In the genomic region with DNA sequence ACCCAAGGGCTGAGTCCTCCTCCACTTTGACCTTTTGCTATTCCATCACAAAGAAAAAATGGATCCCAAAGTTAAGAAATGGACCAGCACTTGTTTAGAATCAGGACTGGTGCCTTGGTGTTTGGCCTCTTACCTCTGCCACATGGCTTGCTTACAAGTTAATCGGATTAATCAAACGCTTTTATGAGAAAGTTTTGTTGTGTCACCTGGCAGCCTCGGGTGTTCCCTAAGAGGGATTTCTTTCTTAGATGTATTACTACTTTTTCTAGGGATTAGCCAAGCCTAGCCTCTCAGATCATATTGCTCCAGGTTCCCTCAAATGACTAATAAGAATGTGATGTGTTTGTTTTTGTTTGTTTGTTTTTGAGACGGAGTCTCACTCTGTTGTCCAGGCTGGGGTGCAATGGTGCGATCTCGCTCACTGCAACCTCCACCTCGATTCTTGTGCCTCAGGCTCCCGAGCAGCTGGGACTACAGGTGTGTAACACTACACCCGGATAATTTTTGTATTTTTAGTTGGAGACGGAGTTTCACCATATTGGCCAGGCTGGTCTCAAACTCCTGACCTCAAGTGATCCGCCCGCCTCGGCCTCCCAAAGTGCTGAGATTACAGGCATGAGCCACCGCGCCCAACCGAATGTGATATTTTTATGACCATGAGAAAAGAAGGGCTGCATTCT, we compare ENCODE assay signal across 7 cellular contexts. TPM values are rescaled to one million over a fixed set of nuclear protein-coding genes. Genes with fewer than 3 reads are reported as not detected.
DNase-seq lines count a peak whose midpoint lies in the region; ATAC-seq and TF ChIP-seq lines count a peak whose summit lies in the region.

No MANE protein-coding gene starts in this region.

- no peaks in the 10 kb centered on the region for H3K9me3 ChIP-seq in HUES48 (ENCODE audit: control insufficient read depth, insufficient read depth, low read length)

- H3K27me3 Mint-ChIP-seq in activated CD8-positive, alpha-beta T cell treated with anti-CD3 and anti-CD28 coated beads for 36 hours, result peaks cover 1% of the 10 kb centered on the region

- H3K4me1 ChIP-seq in HUES48 (ENCODE audit: control insufficient read depth, insufficient read depth, low read length), result peaks cover 19% of the 10 kb centered on the region

- H3K27ac Mint-ChIP-seq in activated CD8-positive, alpha-beta T cell treated with anti-CD3 and anti-CD28 coated beads for 36 hours, result peak overlapping the region; percentile 99
- peak overlapping the region; percentile 98 for H3K27ac Mint-ChIP-seq in stimulated activated effector memory CD8-positive, alpha-beta T cell treated with anti-CD3 and anti-CD28 coated beads, Interleukin-12 subunit alpha, Interleukin-12 subunit beta, amount 100 ng/mL, for 72 hours

- H3K4me3 ChIP-seq in HUES48 (ENCODE audit: low read depth, low read length) (peak overlapping the region; percentile 85), iPS-11a (ENCODE audit: low read depth, low read length) (peak overlapping the region; percentile 61)

- H3K36me3 Mint-ChIP-seq in activated CD8-positive, alpha-beta T cell treated with anti-CD3 and anti-CD28 coated beads for 36 hours (ENCODE audit: low read depth), result peaks cover 40% of the 10 kb centered on the region
- peaks cover 79% of the 10 kb centered on the region for H3K36me3 Mint-ChIP-seq in stimulated activated effector memory CD8-positive, alpha-beta T cell treated with anti-CD3 and anti-CD28 coated beads, Interleukin-12 subunit alpha, Interleukin-12 subunit beta, amount 100 ng/mL, for 72 hours

- H3K4me3 Mint-ChIP-seq in activated CD8-positive, alpha-beta T cell treated with anti-CD3 and anti-CD28 coated beads for 36 hours, result peak overlapping the region; percentile 95
- peak overlapping the region; percentile 82 for H3K4me3 Mint-ChIP-seq in stimulated activated effector memory CD8-positive, alpha-beta T cell treated with anti-CD3 and anti-CD28 coated beads, Interleukin-12 subunit alpha, Interleukin-12 subunit beta, amount 100 ng/mL, for 72 hours

- TF ChIP-seq CTCF in activated CD8-positive, alpha-beta T cell treated with anti-CD3 and anti-CD28 coated beads for 36 hours (IDR thresholded peaks at IDR 0.05), result no peak

- POLR2A ChIA-PET in activated CD8-positive, alpha-beta T cell treated with anti-CD3 and anti-CD28 coated beads for 36 hours (lab: Charles Lee), result interaction anchor here (1.0 to 3.6 kb wide), 8 partner anchors 10 to 268 kb away, joined by 3 to 27 read pairs (median 8); a partner anchor contains a TSS

- peaks cover 51% of the 10 kb centered on the region for H3K4me1 Mint-ChIP-seq in activated CD8-positive, alpha-beta T cell treated with anti-CD3 and anti-CD28 coated beads for 36 hours (ENCODE audit: low read depth)
- peaks cover 51% of the 10 kb centered on the region for H3K4me1 Mint-ChIP-seq in stimulated activated effector memory CD8-positive, alpha-beta T cell treated with anti-CD3 and anti-CD28 coated beads, Interleukin-12 subunit alpha, Interleukin-12 subunit beta, amount 100 ng/mL, for 72 hours

- peaks cover 12% of the 10 kb centered on the region for H3K36me3 ChIP-seq in HUES48 (ENCODE audit: control insufficient read depth, insufficient read depth, low read length)

- peak overlapping the region; percentile 90 for H3K27ac ChIP-seq in HUES48 (ENCODE audit: low read depth, low read length)

- no peak for ATAC-seq in activated CD8-positive, alpha-beta T cell treated with anti-CD3 and anti-CD28 coated beads for 36 hours
- no peak for ATAC-seq in stimulated activated effector memory CD8-positive, alpha-beta T cell treated with anti-CD3 and anti-CD28 coated beads, Interleukin-12 subunit alpha, Interleukin-12 subunit beta, amount 100 ng/mL, for 72 hours

- CTCF ChIA-PET in activated CD8-positive, alpha-beta T cell treated with anti-CD3 and anti-CD28 coated beads for 36 hours (lab: Charles Lee), result interaction anchor here (1.1 kb wide), 1 partner anchor 22 kb away, joined by 3 read pairs; no protein-coding TSS in a partner anchor

- intact Hi-C loops in activated CD8-positive, alpha-beta T cell treated with anti-CD3 and anti-CD28 coated beads for 36 hours (cut with micrococcal nuclease), result no loop called here

- no peaks in the 10 kb centered on the region for H3K27me3 ChIP-seq in HUES48 (ENCODE audit: control insufficient read depth, insufficient read depth, low read length)

- H3K9ac ChIP-seq in HUES48 (ENCODE audit: low read depth, low read length), result peak overlapping the region; percentile 85

- DNase-seq in activated CD8-positive, alpha-beta T cell treated with anti-CD3 and anti-CD28 coated beads for 36 hours, result no peak
- no peak for DNase-seq in stimulated activated effector memory CD8-positive, alpha-beta T cell treated with anti-CD3 and anti-CD28 coated beads, Interleukin-12 subunit alpha, Interleukin-12 subunit beta, amount 100 ng/mL, for 72 hours (ENCODE audit: low spot score in 2 of 2)
- DNase-seq in central memory CD4-positive, alpha-beta T cell, result no peak
- DNase-seq in GDM1 (lab: John Stamatoyannopoulos, UW), result no peak
- no peak for DNase-seq in NCI-H526 (lab: John Stamatoyannopoulos, UW)

- no peaks in the 10 kb centered on the region for H3K9me3 Mint-ChIP-seq in activated CD8-positive, alpha-beta T cell treated with anti-CD3 and anti-CD28 coated beads for 36 hours
- H3K9me3 Mint-ChIP-seq in stimulated activated effector memory CD8-positive, alpha-beta T cell treated with anti-CD3 and anti-CD28 coated beads, Interleukin-12 subunit alpha, Interleukin-12 subunit beta, amount 100 ng/mL, for 72 hours, result no peaks in the 10 kb centered on the region

RNA-seq across cellular contexts. Expression of a gene that starts 0.9 kb away (rescaled TPM):
- total RNA-seq in activated CD8-positive, alpha-beta T cell treated with anti-CD3 and anti-CD28 coated beads for 36 hours, result 10 to 100 TPM; 80.2 to 83.3 TPM

RNA-seq across cellular contexts. Expression of a gene that starts 39.0 kb away (rescaled TPM):
- total RNA-seq in activated CD8-positive, alpha-beta T cell treated with anti-CD3 and anti-CD28 coated beads for 36 hours, result under 1 TPM in 1 of 2 experiments, not detected in 1; 0.11 TPM

RNA-seq across cellular contexts. Expression of a gene that starts 57.7 kb away (rescaled TPM):
- 10 to 100 TPM; 27.7 to 27.9 TPM for total RNA-seq in activated CD8-positive, alpha-beta T cell treated with anti-CD3 and anti-CD28 coated beads for 36 hours
